Comparison of ENCODE assay signal across 10 cellular contexts in genomic region chr15:74423443-74424257, GRCh38. TPM values are rescaled to one million over a fixed set of nuclear protein-coding genes. Genes with fewer than 3 reads are reported as not detected.
DNase-seq lines count a peak whose midpoint lies in the region; ATAC-seq and TF ChIP-seq lines count a peak whose summit lies in the region.
"Had no signal": no experiment of that assay in that cellular context is flagged by ENCODE, and none has a peak within 500 bp of the region (broad histone marks: within the 10 kb centered on the region; RNA-seq: fewer than 3 reads in every experiment).

No MANE protein-coding gene starts in this region.

- H3K4me1 ChIP-seq in fibroblast of lung (ENCODE audit: control insufficient read depth, extremely low read depth, insufficient read depth, low read length), result peaks cover 35% of the 10 kb centered on the region
- H3K4me1 ChIP-seq in ascending aorta, result peaks cover 0 to 10% of the 10 kb centered on the region in 2 donors

- peaks cover 69% of the 10 kb centered on the region for H3K4me1 Mint-ChIP-seq in activated naive CD4-positive, alpha-beta T cell treated with anti-CD3 and anti-CD28 coated beads for 36 hours (ENCODE audit: low read depth)
- peaks cover 9 to 28% (median 11%) of the 10 kb centered on the region in 3 donors for H3K4me1 Mint-ChIP-seq in T-cell

- no peaks in the 10 kb centered on the region for H3K27me3 Mint-ChIP-seq in activated naive CD4-positive, alpha-beta T cell treated with anti-CD3 and anti-CD28 coated beads for 36 hours (ENCODE audit: low read depth)
- no peaks in the 10 kb centered on the region for H3K27me3 Mint-ChIP-seq in T-cell

- intact Hi-C loops in activated naive CD4-positive, alpha-beta T cell treated with anti-CD3 and anti-CD28 coated beads for 36 hours (cut with micrococcal nuclease), result no loop called here
- intact Hi-C loops in ascending aorta (cut with DNase I), result no loop called here

- no peak overlapping the region for H2AFZ ChIP-seq in fibroblast of lung (ENCODE audit: low read length)

- H3K4me3 ChIP-seq in fibroblast of lung (replicated peaks in 1 of 4; ENCODE audit: control extremely low read depth in 1 of 4, insufficient read depth in 1 of 4, low read depth in 3 of 4, low read length in 4 of 4) (no peak overlapping the region), ascending aorta (no peak overlapping the region)

- H3K27ac Mint-ChIP-seq in activated naive CD4-positive, alpha-beta T cell treated with anti-CD3 and anti-CD28 coated beads for 36 hours, result peak overlapping the region; percentile 37
- H3K27ac Mint-ChIP-seq in T-cell, result peak overlapping the region; percentile 7 to 44

- DNase-seq in activated naive CD4-positive, alpha-beta T cell treated with anti-CD3 and anti-CD28 coated beads for 36 hours, result no peak
- no peak for DNase-seq in activated naive CD4-positive, alpha-beta T cell (lab: John Stamatoyannopoulos, UW)
- DNase-seq in T-cell, result no peak
- DNase-seq in fibroblast of lung (ENCODE audit: low read depth in 2 of 2), result no peak
- DNase-seq in superior temporal gyrus (ENCODE audit: extremely low spot score), result peak; percentile 50
- no peak for DNase-seq in ascending aorta (ENCODE audit: low spot score in 2 of 2)
- DNase-seq in T-helper 9 cell, result no peak
- DNase-seq in activated gamma-delta T cell (lab: John Stamatoyannopoulos, UW), result no peak

- no peaks in the 10 kb centered on the region for H3K36me3 ChIP-seq in fibroblast of lung (ENCODE audit: control insufficient read depth, insufficient read depth, low read length)
- no peaks in the 10 kb centered on the region for H3K36me3 ChIP-seq in ascending aorta

- H3K36me3 Mint-ChIP-seq in activated naive CD4-positive, alpha-beta T cell treated with anti-CD3 and anti-CD28 coated beads for 36 hours (ENCODE audit: low read depth), result peaks cover 24% of the 10 kb centered on the region
- H3K36me3 Mint-ChIP-seq in T-cell, result no peaks in the 10 kb centered on the region

- CTCF ChIA-PET in activated naive CD4-positive, alpha-beta T cell treated with anti-CD3 and anti-CD28 coated beads for 36 hours (lab: Charles Lee), result interaction anchor here (0.6 to 1.2 kb wide), 3 partner anchors 42 to 173 kb away, joined by 3 to 7 read pairs (median 3); no protein-coding TSS in a partner anchor
- CTCF ChIA-PET in T-cell (lab: Charles Lee), result no interaction called here

- no peaks in the 10 kb centered on the region for H3K9me3 Mint-ChIP-seq in activated naive CD4-positive, alpha-beta T cell treated with anti-CD3 and anti-CD28 coated beads for 36 hours
- no peaks in the 10 kb centered on the region for H3K9me3 Mint-ChIP-seq in T-cell

- no peak for TF ChIP-seq CTCF in fibroblast of lung (conservative IDR thresholded peaks at IDR 0.05 in 1 of 2, IDR thresholded peaks at IDR 0.05 in 1 of 2; ENCODE audit: low read depth in 1 of 2, low read length in 2 of 2)
- TF ChIP-seq CTCF in ascending aorta (IDR thresholded peaks at IDR 0.05), result no peak

- H3K79me2 ChIP-seq in fibroblast of lung (ENCODE audit: control insufficient read depth, insufficient read depth, low read length), result peaks cover 88% of the 10 kb centered on the region

- H3K4me3 Mint-ChIP-seq in activated naive CD4-positive, alpha-beta T cell treated with anti-CD3 and anti-CD28 coated beads for 36 hours, result no peak overlapping the region
- no peak overlapping the region for H3K4me3 Mint-ChIP-seq in T-cell

- no peak for ATAC-seq in T-cell (replicated peaks in 1 of 4)

- H3K9me3 ChIP-seq in fibroblast of lung (ENCODE audit: control insufficient read depth, insufficient read depth, low read depth, low read length) (no peaks in the 10 kb centered on the region), ascending aorta (no peaks in the 10 kb centered on the region)

- H3K27ac ChIP-seq in fibroblast of lung (ENCODE audit: insufficient read depth, low read length) (peak overlapping the region; percentile 76), ascending aorta (no peak overlapping the region)
- H3K27ac ChIP-seq: KMS-11 had no signal

- H3K27me3 ChIP-seq in fibroblast of lung (ENCODE audit: control insufficient read depth, insufficient read depth, low read length) (no peaks in the 10 kb centered on the region), ascending aorta (no peaks in the 10 kb centered on the region)

- POLR2A ChIA-PET in T-cell (lab: Charles Lee), result no interaction called here

- no peaks in the 10 kb centered on the region for H4K20me1 ChIP-seq in fibroblast of lung (ENCODE audit: control insufficient read depth, extremely low read depth, insufficient read depth, low read length)

- no peak overlapping the region for H3K9ac ChIP-seq in fibroblast of lung (ENCODE audit: insufficient read depth, low read length)
- H3K9ac ChIP-seq: KMS-11 had no signal

- H3K4me2 ChIP-seq in fibroblast of lung (ENCODE audit: extremely low read depth, insufficient read depth, low read length), result peak overlapping the region; percentile 54
- H3K4me2 ChIP-seq: KMS-11 had no signal

RNA-seq across cellular contexts. Expression of gene SEMA7A, which starts 10.1 kb away (rescaled TPM):
- total RNA-seq in activated naive CD4-positive, alpha-beta T cell treated with anti-CD3 and anti-CD28 coated beads for 36 hours, result 10 to 100 TPM; 45.7 to 46.9 TPM
- total RNA-seq in T-cell (1 to 10 TPM; 2.0 to 4.7 (median 3.1) TPM), fibroblast of lung (2.3 and 5.6 TPM in 2 replicates), ascending aorta (5.5 TPM)
- 12.5 and 18.5 TPM in 2 replicates for polyA plus RNA-seq in fibroblast of lung
- polyA plus RNA-seq in fibroblast of lung (2012), result 16.1 and 22.2 TPM in 2 replicates
- polyA minus RNA-seq in fibroblast of lung (ENCODE audit: low replicate concordance), result 18.9 and 29.8 TPM in 2 replicates

RNA-seq across cellular contexts. Expression of gene UBL7, which starts 37.3 kb away (rescaled TPM):
- 10 to 100 TPM; 43.0 to 47.0 TPM for total RNA-seq in activated naive CD4-positive, alpha-beta T cell treated with anti-CD3 and anti-CD28 coated beads for 36 hours
- total RNA-seq in T-cell (10 to 100 TPM; 26.1 to 59.9 (median 55.3) TPM), fibroblast of lung (30.6 and 31.9 TPM in 2 replicates), ascending aorta (63.4 TPM)
- 36.8 and 44.9 TPM in 2 replicates for polyA plus RNA-seq in fibroblast of lung
- 47.3 and 63.3 TPM in 2 replicates for polyA plus RNA-seq in fibroblast of lung (2012)
- polyA minus RNA-seq in fibroblast of lung (ENCODE audit: low replicate concordance), result 91.6 and 102 TPM in 2 replicates

RNA-seq across cellular contexts. Expression of gene CYP11A1, which starts 56.2 kb away (rescaled TPM):
- not detected for total RNA-seq in activated naive CD4-positive, alpha-beta T cell treated with anti-CD3 and anti-CD28 coated beads for 36 hours
- total RNA-seq in T-cell (under 1 TPM in 3 of 5 donors, not detected in 2; 0.47 to 0.79 (median 0.49) TPM), fibroblast of lung (0.33 and 0.51 TPM in 2 replicates), ascending aorta (62.4 TPM)
- 0.05 and 0.07 TPM in 2 replicates for polyA plus RNA-seq in fibroblast of lung
- polyA plus RNA-seq in fibroblast of lung (2012), result 0.15 TPM in 1 of 2 replicates, not detected in the other
- 3.1 TPM in 1 of 2 replicates, not detected in the other for polyA minus RNA-seq in fibroblast of lung (ENCODE audit: low replicate concordance)
- total RNA-seq: pulmonary artery endothelial cell had no signal

Comparison
In these comparisons a context has a peak if more than half of its experiments do, and no peak if none do; other contexts are left out.
1. RNA of gene CYP11A1, which starts 56.2 kb away (total RNA-seq): 62.4 TPM in ascending aorta (single experiment); 0.47 to 0.79 TPM in T-cell, 0.33 to 0.51 TPM in fibroblast of lung and not detected in activated naive CD4-positive, alpha-beta T cell treated with anti-CD3 and anti-CD28 coated beads for 36 hours; every median in the first group is over 10 times any median in the second.